In genomic region chr13:40809471-40809870, GRCh38 we compare ENCODE assay signal across 35 cellular contexts.
"Had no signal": no experiment of that assay in that cellular context is flagged by ENCODE, and none has a peak within 500 bp of the region (broad histone marks: within the 10 kb centered on the region; RNA-seq: fewer than 3 reads in every experiment).

No MANE protein-coding gene starts in this region.

- H3K4me2 ChIP-seq: KMS-11 had no signal

- DNase-seq: Karpas-422, Kasumi-1, MG63, MM.1S, MV-4-11, NCI-H1048, NCI-H1092, NCI-H1092 treated with DMSO at 0.1 percent for 48 hours, NCI-H1105, NCI-H1105 treated with DMSO at 0.1 percent for 48 hours, NCI-H1417, NCI-H1417 treated with DMSO at 0.1 percent for 48 hours, NCI-H1436, NCI-H1436 treated with DMSO at 0.1 percent for 48 hours, NCI-H146, NCI-H1694, NCI-H1694 treated with DMSO at 0.1 percent for 48 hours, NCI-H187, NCI-H187 treated with DMSO at 0.1 percent for 48 hours, NCI-H1930, NCI-H2029, NCI-H2029 treated with DMSO at 0.1 percent for 48 hours, NCI-H2081, NCI-H2081 treated with DMSO at 0.1 percent for 48 hours, NCI-H2107, NCI-H2171, NCI-H2171 treated with DMSO at 0.1 percent for 48 hours, NCI-H2227 treated with DMSO at 0.1 percent for 48 hours, NCI-H226, NCI-H345, NCI-H446, NCI-H446 treated with DMSO at 0.1 percent for 48 hours, NCI-H510A, NCI-H510A treated with DMSO at 0.1 percent for 48 hours had no signal

- H3K27ac ChIP-seq: KMS-11 had no signal

- H3K27me3 ChIP-seq: MG63 had no signal

- H3K9ac ChIP-seq: KMS-11 had no signal

- H3K4me3 ChIP-seq: MG63 had no signal
